ENCODE assay signal across 11 cellular contexts in the genomic region with DNA sequence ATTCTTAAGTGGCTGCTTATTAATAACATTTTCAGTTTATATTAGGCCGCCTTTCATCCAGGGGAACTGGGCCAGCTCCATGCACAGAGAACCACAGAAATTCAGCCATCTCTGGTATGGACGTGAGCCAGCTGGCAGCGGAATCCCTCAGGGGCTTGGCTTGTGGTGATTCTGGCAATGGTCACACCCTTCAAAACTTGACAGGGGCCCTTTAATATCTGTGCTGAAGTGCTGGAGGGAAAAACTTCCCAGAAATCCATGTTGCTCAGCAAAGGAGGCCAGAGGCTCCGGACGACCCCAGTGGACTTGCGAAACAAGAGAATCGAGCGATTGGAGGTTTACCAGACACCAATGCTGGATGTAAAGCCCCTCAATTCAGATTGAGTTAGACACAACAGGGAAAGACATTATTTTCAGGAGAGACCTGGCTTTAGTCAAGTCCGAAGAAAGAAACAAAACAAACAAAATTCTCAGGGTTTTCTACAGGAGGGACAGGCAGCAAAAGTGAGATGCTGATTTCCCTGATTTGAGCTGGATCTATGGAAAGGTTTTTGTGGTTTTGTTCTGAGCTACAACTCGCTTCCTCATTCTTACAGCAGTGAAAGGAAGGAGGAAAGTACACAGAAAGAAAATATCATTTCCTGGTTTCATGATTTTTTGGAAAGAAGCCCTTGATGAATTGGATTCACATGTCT. TPM values are rescaled to one million over a fixed set of nuclear protein-coding genes. Genes with fewer than 3 reads are reported as not detected.
DNase-seq lines count a peak whose midpoint lies in the region; ATAC-seq and TF ChIP-seq lines count a peak whose summit lies in the region.
"Had no signal": no experiment of that assay in that cellular context is flagged by ENCODE, and none has a peak within 500 bp of the region (broad histone marks: within the 10 kb centered on the region; RNA-seq: fewer than 3 reads in every experiment).

No MANE protein-coding gene starts in this region.

- H3K9ac ChIP-seq in adipocyte (ENCODE audit: low read length): peak overlapping the region; percentile 84

- peaks cover 2% of the 10 kb centered on the region for H3K27me3 Mint-ChIP-seq in activated T-helper 1 cell treated with anti-CD3 and anti-CD28 coated beads, Interleukin-12 subunit alpha, Interleukin-12 subunit beta, Interleukin-2, Interleukin-4 antibody, amounts not matched to agents 30 ng/mL and 10 ng/mL and 1 ng/mL, durations not matched to agents 14 hours and 24 hours and 36 hours (ENCODE audit: insufficient read depth)
- peaks cover 0 to 4% (median 1%) of the 10 kb centered on the region in 3 donors for H3K27me3 Mint-ChIP-seq in CD14-positive monocyte (ENCODE audit: low read depth in 3 of 3)

- H3K27ac ChIP-seq in heart right ventricle: peak overlapping the region; percentile 26 to 87 (median 76)

- intact Hi-C loops in heart right ventricle (cut with DNase I) (loop anchor here in 2 of 10 donors (5.0 kb wide), 2 partner anchors 52 to 53 kb away; no protein-coding TSS in a partner anchor), CD14-positive monocyte (cut with micrococcal nuclease) (no loop called here)
- intact Hi-C loops in activated T-helper 1 cell treated with anti-CD3 and anti-CD28 coated beads, Interleukin-12 subunit alpha, Interleukin-12 subunit beta, Interleukin-2, Interleukin-4 antibody, amounts not matched to agents 30 ng/mL and 10 ng/mL and 1 ng/mL, durations not matched to agents 14 hours and 24 hours and 36 hours (cut with micrococcal nuclease): no loop called here

- no peaks in the 10 kb centered on the region for H3K27me3 ChIP-seq in adipocyte (replicated peaks; ENCODE audit: control insufficient read depth, insufficient read depth, low read length)
- H3K27me3 ChIP-seq in heart right ventricle: no peaks in the 10 kb centered on the region

- ATAC-seq in heart right ventricle: peak; percentile 53 to 77 (median 70)
- ATAC-seq: Panc1 had no signal

- H3K36me3 ChIP-seq in adipocyte (ENCODE audit: control insufficient read depth, insufficient read depth, low read length, severe bottlenecking) (no peaks in the 10 kb centered on the region), heart right ventricle (no peaks in the 10 kb centered on the region)

- H3K4me3 ChIP-seq in adipocyte (ENCODE audit: low read length): peak overlapping the region; percentile 80
- peak overlapping the region in 9 of 10 donors; percentile 9 to 42 (median 27) for H3K4me3 ChIP-seq in heart right ventricle
- peak overlapping the region; percentile 20 for H3K4me3 ChIP-seq in skeletal muscle cell (ENCODE audit: low read depth, low read length)

- H3K9me3 Mint-ChIP-seq in activated T-helper 1 cell treated with anti-CD3 and anti-CD28 coated beads, Interleukin-12 subunit alpha, Interleukin-12 subunit beta, Interleukin-2, Interleukin-4 antibody, amounts not matched to agents 30 ng/mL and 10 ng/mL and 1 ng/mL, durations not matched to agents 14 hours and 24 hours and 36 hours: no peaks in the 10 kb centered on the region
- H3K9me3 Mint-ChIP-seq in CD14-positive monocyte: peaks cover 0 to 2% (median 0%) of the 10 kb centered on the region in 7 donors
- H3K9me3 Mint-ChIP-seq: activated naive CD8-positive, alpha-beta T cell treated with anti-CD3 and anti-CD28 coated beads for 36 hours; neural crest cell had no signal

- H3K4me1 Mint-ChIP-seq in activated T-helper 1 cell treated with anti-CD3 and anti-CD28 coated beads, Interleukin-12 subunit alpha, Interleukin-12 subunit beta, Interleukin-2, Interleukin-4 antibody, amounts not matched to agents 30 ng/mL and 10 ng/mL and 1 ng/mL, durations not matched to agents 14 hours and 24 hours and 36 hours (ENCODE audit: low read depth): no peaks in the 10 kb centered on the region
- peaks cover 7% of the 10 kb centered on the region for H3K4me1 Mint-ChIP-seq in CD14-positive monocyte
- H3K4me1 Mint-ChIP-seq: activated naive CD8-positive, alpha-beta T cell treated with anti-CD3 and anti-CD28 coated beads for 36 hours had no signal

- 21 to 37% methylated on average over 10 of the region's 10 CpGs for WGBS in heart right ventricle, 2 donors

- peak; percentile 57 for DNase-seq in H4 (ENCODE audit: low spot score)
- DNase-seq in adipocyte (ENCODE audit: low read depth): peak; percentile 40
- peak; percentile 83 for DNase-seq in heart right ventricle
- DNase-seq in skeletal muscle cell (ENCODE audit: low read depth): peak; percentile 82
- DNase-seq in activated T-helper 1 cell treated with anti-CD3 and anti-CD28 coated beads, Interleukin-12 subunit alpha, Interleukin-12 subunit beta, Interleukin-2, Interleukin-4 antibody, amounts not matched to agents 30 ng/mL and 10 ng/mL and 1 ng/mL, durations not matched to agents 14 hours and 24 hours and 36 hours (ENCODE audit: low spot score): no peak
- DNase-seq in dedifferentiated amniotic fluid mesenchymal stem cell (ENCODE audit: extremely low spot score): no peak
- DNase-seq in CD14-positive monocyte (ENCODE audit: low spot score): no peak
- DNase-seq in NCI-H2029 (lab: John Stamatoyannopoulos, UW): no peak
- DNase-seq: activated naive CD8-positive, alpha-beta T cell treated with anti-CD3 and anti-CD28 coated beads for 36 hours had no signal

- H3K4me1 ChIP-seq in adipocyte (ENCODE audit: control insufficient read depth, insufficient read depth, low read length) (peaks cover 71% of the 10 kb centered on the region), heart right ventricle (peaks cover 16 to 90% (median 62%) of the 10 kb centered on the region in 9 donors)

- TF ChIP-seq CTCF in heart right ventricle (IDR thresholded peaks at IDR 0.05) (no peak), CD14-positive monocyte (IDR thresholded peaks at IDR 0.05) (no peak)

- H3K9me3 ChIP-seq in adipocyte (ENCODE audit: control insufficient read depth, low read length) (no peaks in the 10 kb centered on the region), heart right ventricle (no peaks in the 10 kb centered on the region)

- no peaks in the 10 kb centered on the region for H3K36me3 Mint-ChIP-seq in activated T-helper 1 cell treated with anti-CD3 and anti-CD28 coated beads, Interleukin-12 subunit alpha, Interleukin-12 subunit beta, Interleukin-2, Interleukin-4 antibody, amounts not matched to agents 30 ng/mL and 10 ng/mL and 1 ng/mL, durations not matched to agents 14 hours and 24 hours and 36 hours (ENCODE audit: low read depth)
- no peaks in the 10 kb centered on the region for H3K36me3 Mint-ChIP-seq in CD14-positive monocyte
- H3K36me3 Mint-ChIP-seq: activated naive CD8-positive, alpha-beta T cell treated with anti-CD3 and anti-CD28 coated beads for 36 hours had no signal

- no peak overlapping the region for H3K4me3 Mint-ChIP-seq in activated T-helper 1 cell treated with anti-CD3 and anti-CD28 coated beads, Interleukin-12 subunit alpha, Interleukin-12 subunit beta, Interleukin-2, Interleukin-4 antibody, amounts not matched to agents 30 ng/mL and 10 ng/mL and 1 ng/mL, durations not matched to agents 14 hours and 24 hours and 36 hours
- H3K4me3 Mint-ChIP-seq in CD14-positive monocyte: peak overlapping the region in 1 of 2 donors; percentile 12
- H3K4me3 Mint-ChIP-seq: activated naive CD8-positive, alpha-beta T cell treated with anti-CD3 and anti-CD28 coated beads for 36 hours; neural crest cell had no signal

- no peak overlapping the region for H3K27ac Mint-ChIP-seq in activated T-helper 1 cell treated with anti-CD3 and anti-CD28 coated beads, Interleukin-12 subunit alpha, Interleukin-12 subunit beta, Interleukin-2, Interleukin-4 antibody, amounts not matched to agents 30 ng/mL and 10 ng/mL and 1 ng/mL, durations not matched to agents 14 hours and 24 hours and 36 hours
- H3K27ac Mint-ChIP-seq in CD14-positive monocyte: no peak overlapping the region
- H3K27ac Mint-ChIP-seq: activated naive CD8-positive, alpha-beta T cell treated with anti-CD3 and anti-CD28 coated beads for 36 hours had no signal

RNA-seq across cellular contexts. Expression of a gene that starts 11.1 kb away (rescaled TPM):
- 2.5 and 3.1 TPM in 2 replicates for total RNA-seq in H4 (2014; rRNA removed; shearing (Covaris generic))
- 10 to 100 TPM in 4 of 10 donors, 1 to 10 TPM in 6; 6.4 to 12.2 (median 8.4) TPM for total RNA-seq in heart right ventricle
- polyA plus RNA-seq in heart right ventricle (1 to 10 TPM; 1.8 to 1.9 TPM), CD14-positive monocyte (not detected)
- not detected in 2 replicates for total RNA-seq in activated T-helper 1 cell treated with anti-CD3 and anti-CD28 coated beads, Interleukin-12 subunit alpha, Interleukin-12 subunit beta, Interleukin-2, Interleukin-4 antibody, amounts not matched to agents 30 ng/mL and 10 ng/mL and 1 ng/mL, durations not matched to agents 14 hours and 24 hours and 36 hours
- total RNA-seq: activated naive CD8-positive, alpha-beta T cell treated with anti-CD3 and anti-CD28 coated beads for 36 hours had no signal

Comparison
In these comparisons a context has a peak if more than half of its experiments do, and no peak if none do; other contexts are left out.
1. DNase-seq: peak in H4 (single experiment), adipocyte (single experiment), heart right ventricle (2 of 2) and skeletal muscle cell (single experiment); none in activated T-helper 1 cell treated with anti-CD3 and anti-CD28 coated beads, Interleukin-12 subunit alpha, Interleukin-12 subunit beta, Interleukin-2, Interleukin-4 antibody, amounts not matched to agents 30 ng/mL and 10 ng/mL and 1 ng/mL, durations not matched to agents 14 hours and 24 hours and 36 hours (single experiment), dedifferentiated amniotic fluid mesenchymal stem cell (single experiment), CD14-positive monocyte (single experiment) and NCI-H2029 (single experiment).
2. H3K4me3 ChIP-seq: peak in every context shown above with its lines; median percentile 80 in adipocyte; 27 in heart right ventricle; 20 in skeletal muscle cell.